In the genomic region with DNA sequence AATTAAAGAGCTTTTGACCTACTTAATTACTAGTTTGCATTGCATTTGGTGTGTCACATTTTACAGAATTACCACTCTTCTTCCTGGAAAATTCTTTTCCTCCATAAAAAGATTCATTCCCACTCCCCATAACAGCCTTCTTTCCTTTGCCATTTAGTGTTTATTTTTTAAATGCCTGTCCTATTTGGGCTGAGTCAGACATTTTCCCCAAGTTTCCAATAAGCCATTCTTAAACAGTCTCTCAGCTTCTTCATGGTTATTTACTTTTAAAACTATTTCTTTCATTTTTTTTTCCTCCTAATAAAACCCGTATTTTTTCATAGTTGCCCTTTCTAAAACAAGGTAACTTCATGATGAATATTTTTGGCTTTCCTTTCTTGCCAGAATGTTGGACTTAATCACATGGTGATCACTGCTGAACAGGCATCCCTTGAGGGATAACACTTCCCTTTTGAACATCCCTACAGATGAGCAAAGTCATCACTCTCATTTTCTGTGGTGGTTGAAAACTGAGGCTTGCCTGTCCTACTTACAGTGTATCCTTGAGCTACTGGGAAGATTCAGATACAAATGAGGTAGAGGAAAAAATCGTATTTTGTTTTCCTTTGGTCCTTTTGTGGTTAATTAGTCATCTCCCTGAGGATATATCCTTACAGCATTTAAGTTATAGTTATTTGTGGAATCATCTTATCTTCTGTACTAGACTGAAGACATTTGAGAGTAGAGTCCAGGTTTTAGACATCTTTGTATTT, we compare ENCODE assay signal across 1 cellular context.
TF ChIP-seq lines count a peak whose summit lies in the region.

No MANE protein-coding gene starts in this region.

TF ChIP-seq in SK-N-SH treated with all-trans-retinoic acid at 6 μM for 48 hours, 23 proteins besides CTCF, POLR2A, EP300 and RAD21 (continued from another document):
- no peak for TF ChIP-seq ZFP30 (CRISPR knock-in tag; IDR thresholded peaks at IDR 0.05)
- TF ChIP-seq PPARA (CRISPR knock-in tag; IDR thresholded peaks at IDR 0.05; ENCODE audit: borderline replicate concordance), result no peak
- TF ChIP-seq TOX (CRISPR knock-in tag; IDR thresholded peaks at IDR 0.05; ENCODE audit: borderline replicate concordance), result no peak
- no peak for TF ChIP-seq BACH2 (CRISPR knock-in tag; IDR thresholded peaks at IDR 0.05; ENCODE audit: borderline replicate concordance)
- TF ChIP-seq, protein P1, sequence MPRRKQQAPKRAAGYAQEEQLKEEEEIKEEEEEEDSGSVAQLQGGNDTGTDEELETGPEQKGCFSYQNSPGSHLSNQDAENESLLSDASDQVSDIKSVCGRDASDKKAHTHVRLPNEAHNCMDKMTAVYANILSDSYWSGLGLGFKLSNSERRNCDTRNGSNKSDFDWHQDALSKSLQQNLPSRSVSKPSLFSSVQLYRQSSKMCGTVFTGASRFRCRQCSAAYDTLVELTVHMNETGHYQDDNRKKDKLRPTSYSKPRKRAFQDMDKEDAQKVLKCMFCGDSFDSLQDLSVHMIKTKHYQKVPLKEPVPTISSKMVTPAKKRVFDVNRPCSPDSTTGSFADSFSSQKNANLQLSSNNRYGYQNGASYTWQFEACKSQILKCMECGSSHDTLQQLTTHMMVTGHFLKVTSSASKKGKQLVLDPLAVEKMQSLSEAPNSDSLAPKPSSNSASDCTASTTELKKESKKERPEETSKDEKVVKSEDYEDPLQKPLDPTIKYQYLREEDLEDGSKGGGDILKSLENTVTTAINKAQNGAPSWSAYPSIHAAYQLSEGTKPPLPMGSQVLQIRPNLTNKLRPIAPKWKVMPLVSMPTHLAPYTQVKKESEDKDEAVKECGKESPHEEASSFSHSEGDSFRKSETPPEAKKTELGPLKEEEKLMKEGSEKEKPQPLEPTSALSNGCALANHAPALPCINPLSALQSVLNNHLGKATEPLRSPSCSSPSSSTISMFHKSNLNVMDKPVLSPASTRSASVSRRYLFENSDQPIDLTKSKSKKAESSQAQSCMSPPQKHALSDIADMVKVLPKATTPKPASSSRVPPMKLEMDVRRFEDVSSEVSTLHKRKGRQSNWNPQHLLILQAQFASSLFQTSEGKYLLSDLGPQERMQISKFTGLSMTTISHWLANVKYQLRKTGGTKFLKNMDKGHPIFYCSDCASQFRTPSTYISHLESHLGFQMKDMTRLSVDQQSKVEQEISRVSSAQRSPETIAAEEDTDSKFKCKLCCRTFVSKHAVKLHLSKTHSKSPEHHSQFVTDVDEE (CRISPR knock-in tag; IDR thresholded peaks at IDR 0.05), result no peak
- TF ChIP-seq CSDC2 (CRISPR knock-in tag; IDR thresholded peaks at IDR 0.05), result no peak
- no peak for TF ChIP-seq ZNF565 (CRISPR knock-in tag; conservative IDR thresholded peaks at IDR 0.05; ENCODE audit: low read depth)
- no peak for TF ChIP-seq OSR1 (CRISPR knock-in tag; IDR thresholded peaks at IDR 0.05)
- no peak for TF ChIP-seq ZFP3 (CRISPR knock-in tag; IDR thresholded peaks at IDR 0.05)
- TF ChIP-seq ZNF70 (CRISPR knock-in tag; IDR thresholded peaks at IDR 0.05), result no peak
- no peak for TF ChIP-seq GLIS3 (CRISPR knock-in tag; IDR thresholded peaks at IDR 0.05)
- no peak for TF ChIP-seq TCF4 (CRISPR knock-in tag; IDR thresholded peaks at IDR 0.05; ENCODE audit: borderline replicate concordance)
- TF ChIP-seq, protein P2, sequence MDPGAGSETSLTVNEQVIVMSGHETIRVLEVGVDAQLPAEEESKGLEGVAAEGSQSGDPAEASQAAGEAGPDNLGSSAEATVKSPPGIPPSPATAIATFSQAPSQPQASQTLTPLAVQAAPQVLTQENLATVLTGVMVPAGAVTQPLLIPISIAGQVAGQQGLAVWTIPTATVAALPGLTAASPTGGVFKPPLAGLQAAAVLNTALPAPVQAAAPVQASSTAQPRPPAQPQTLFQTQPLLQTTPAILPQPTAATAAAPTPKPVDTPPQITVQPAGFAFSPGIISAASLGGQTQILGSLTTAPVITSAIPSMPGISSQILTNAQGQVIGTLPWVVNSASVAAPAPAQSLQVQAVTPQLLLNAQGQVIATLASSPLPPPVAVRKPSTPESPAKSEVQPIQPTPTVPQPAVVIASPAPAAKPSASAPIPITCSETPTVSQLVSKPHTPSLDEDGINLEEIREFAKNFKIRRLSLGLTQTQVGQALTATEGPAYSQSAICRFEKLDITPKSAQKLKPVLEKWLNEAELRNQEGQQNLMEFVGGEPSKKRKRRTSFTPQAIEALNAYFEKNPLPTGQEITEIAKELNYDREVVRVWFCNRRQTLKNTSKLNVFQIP (CRISPR knock-in tag; IDR thresholded peaks at IDR 0.05; ENCODE audit: borderline replicate concordance, low read depth), result no peak
- no peak for TF ChIP-seq ZNF8 (CRISPR knock-in tag; IDR thresholded peaks at IDR 0.05)
- TF ChIP-seq ISL1 (CRISPR knock-in tag; IDR thresholded peaks at IDR 0.05), result no peak
